ENCODE assay signal across 9 cellular contexts in genomic region chr1:226603030-226603960, GRCh38. TPM values are rescaled to one million over a fixed set of nuclear protein-coding genes. Genes with fewer than 3 reads are reported as not detected.
DNase-seq lines count a peak whose midpoint lies in the region; ATAC-seq and TF ChIP-seq lines count a peak whose summit lies in the region.
"Had no signal": no experiment of that assay in that cellular context is flagged by ENCODE, and none has a peak within 500 bp of the region (broad histone marks: within the 10 kb centered on the region; RNA-seq: fewer than 3 reads in every experiment).

No MANE protein-coding gene starts in this region.

- no peaks in the 10 kb centered on the region for H3K36me3 ChIP-seq in lower lobe of right lung
- no peaks in the 10 kb centered on the region for H3K36me3 ChIP-seq in transverse colon

- H3K4me3 ChIP-seq in lower lobe of right lung (peak overlapping the region; percentile 1), transverse colon (no peak overlapping the region)

- no peak for TF ChIP-seq EP300 in transverse colon (IDR thresholded peaks at IDR 0.05; ENCODE audit: low read depth)

- no peaks in the 10 kb centered on the region for H3K27me3 ChIP-seq in lower lobe of right lung (ENCODE audit: low read depth)
- H3K27me3 ChIP-seq in transverse colon, result no peaks in the 10 kb centered on the region

- no peaks in the 10 kb centered on the region for H3K9me3 ChIP-seq in lower lobe of right lung
- no peaks in the 10 kb centered on the region for H3K9me3 ChIP-seq in transverse colon

- WGBS in transverse colon (ENCODE audit: low coverage in 1 of 2), 2 donors, result 40 to 75% methylated on average over 1 to 8 of the region's 8 CpGs

- in situ Hi-C loops in transverse colon (cut with MboI; ENCODE audit: low pct_ligation_motif_present in 1 of 4, low pct_unique_long_range_greater_than_20kb in 1 of 4, low sequenced_read_pairs in 3 of 4), result loop anchor here in 2 of 4 donors (25.0 kb wide), 1 partner anchor 191 kb away; the partner anchor contains the start of gene PARP1 (in 2 of the 2)

- TF ChIP-seq CTCF in lower lobe of right lung (IDR thresholded peaks at IDR 0.05) (no peak), transverse colon (IDR thresholded peaks at IDR 0.05) (no peak)

- TF ChIP-seq POLR2A in transverse colon (IDR thresholded peaks at IDR 0.05), result no peak

- intact Hi-C loops in lower lobe of right lung (cut with DNase I) (no loop called here), transverse colon (cut with DNase I; ENCODE audit: low total_unique reads) (no loop called here)

- DNase-seq in DMS79 treated with DMSO at 0.1 percent for 48 hours (lab: John Stamatoyannopoulos, UW) (peak; percentile 41), DMS79 (lab: John Stamatoyannopoulos, UW) (no peak), dedifferentiated amniotic fluid mesenchymal stem cell (ENCODE audit: extremely low spot score) (peak; percentile 68), lower lobe of right lung (no peak), transverse colon (peak; percentile 40), CD1c-positive myeloid dendritic cell (ENCODE audit: extremely low spot score) (no peak)
- DNase-seq: stimulated activated CD4-positive, alpha-beta T cell treated with anti-CD3 and anti-CD28 coated beads, Interleukin-4, amount 100 ng/mL, for 4 hours had no signal

- H3K4me1 ChIP-seq in lower lobe of right lung (peaks cover 10% of the 10 kb centered on the region), transverse colon (peaks cover 9 to 26% (median 14%) of the 10 kb centered on the region in 4 donors)

- peak; percentile 33 to 60 for ATAC-seq in lower lobe of right lung
- ATAC-seq in GM18858 (IDR thresholded peaks at IDR 0.05; ENCODE audit: unreplicated experiment), result no peak
- ATAC-seq in HG03460 (IDR thresholded peaks at IDR 0.05; ENCODE audit: unreplicated experiment), result no peak

- H3K27ac ChIP-seq in lower lobe of right lung (peak overlapping the region; percentile 8), transverse colon (peak overlapping the region; percentile 63 to 80 (median 74))

RNA-seq across cellular contexts. Expression of gene STUM, which starts 54.7 kb away (rescaled TPM):
- total RNA-seq in lower lobe of right lung (0.83 TPM), transverse colon (1 to 10 TPM; 1.4 to 4.1 (median 3.3) TPM)

Comparison
In these comparisons a context has a peak if more than half of its experiments do, and no peak if none do; other contexts are left out.
1. DNase-seq: peak in DMS79 treated with DMSO at 0.1 percent for 48 hours (single experiment), dedifferentiated amniotic fluid mesenchymal stem cell (single experiment) and transverse colon (single experiment); none in DMS79 (single experiment), lower lobe of right lung (single experiment) and CD1c-positive myeloid dendritic cell (single experiment).
2. ATAC-seq: peak in lower lobe of right lung (2 of 2); none in GM18858 (single experiment) and HG03460 (single experiment).